In genomic region chr12:18383203-18383602, GRCh38 we compare ENCODE assay signal across 9 cellular contexts.
DNase-seq lines count a peak whose midpoint lies in the region; ATAC-seq lines count a peak whose summit lies in the region.
"Had no signal": no experiment of that assay in that cellular context is flagged by ENCODE, and none has a peak within 500 bp of the region (broad histone marks: within the 10 kb centered on the region; RNA-seq: fewer than 3 reads in every experiment).

No MANE protein-coding gene starts in this region.

- intact Hi-C loops in sciatic nerve (cut with DNase I) = no loop called here

- peak; percentile 58 for ATAC-seq in sciatic nerve
- ATAC-seq in GM19324 (IDR thresholded peaks at IDR 0.05; ENCODE audit: low FRiP score, unreplicated experiment) = no peak
- no peak for ATAC-seq in GM21381 (IDR thresholded peaks at IDR 0.05; ENCODE audit: unreplicated experiment)

- DNase-seq in HCEC 1CT = peak; percentile 91
- DNase-seq in SW 1271 (lab: John Stamatoyannopoulos, UW) = peak; percentile 62 to 93
- DNase-seq in foreskin melanocyte = peak; percentile 78
- DNase-seq in sciatic nerve (ENCODE audit: low spot score) = no peak
- DNase-seq in activated naive CD4-positive, alpha-beta T cell (lab: John Stamatoyannopoulos, UW) = no peak
- no peak for DNase-seq in NCI-H82 (lab: John Stamatoyannopoulos, UW)
- DNase-seq: stomach had no signal

Comparison
In these comparisons a context has a peak if more than half of its experiments do, and no peak if none do; other contexts are left out.
1. DNase-seq: peak in HCEC 1CT (single experiment), SW 1271 (2 of 2) and foreskin melanocyte (single experiment); none in sciatic nerve (single experiment), activated naive CD4-positive, alpha-beta T cell (0 of 4) and NCI-H82 (single experiment).